8 cellular contexts compared by ENCODE assay signal in genomic region chr11:9601876-9602199, GRCh38. TPM values are rescaled to one million over a fixed set of nuclear protein-coding genes. Genes with fewer than 3 reads are reported as not detected.
A peak's percentile ranks its signal among the peaks of the same experiment; 100 is the strongest.
DNase-seq lines count a peak whose midpoint lies in the region; ATAC-seq and TF ChIP-seq lines count a peak whose summit lies in the region.
"Had no signal": no experiment of that assay in that cellular context is flagged by ENCODE, and none has a peak within 500 bp of the region (broad histone marks: within the 10 kb centered on the region; RNA-seq: fewer than 3 reads in every experiment).

No MANE protein-coding gene starts in this region.

- peaks cover 14% of the 10 kb centered on the region for H3K4me1 Mint-ChIP-seq in activated T-helper 17 cell treated with anti-CD3 and anti-CD28 coated beads, Interleukin-2, amount 50 U/mL, for 72 hours
- H3K4me1 Mint-ChIP-seq in neural progenitor cell, result peaks cover 11% of the 10 kb centered on the region

- DNase-seq in neural progenitor cell (ENCODE audit: low spot score) (no peak), sigmoid colon (no peak), NCI-H1930 (lab: John Stamatoyannopoulos, UW) (no peak), foreskin melanocyte (no peak)
- DNase-seq: NCI-H1105 had no signal

- peak overlapping the region; percentile 67 for H3K4me3 Mint-ChIP-seq in activated T-helper 17 cell treated with anti-CD3 and anti-CD28 coated beads, Interleukin-2, amount 50 U/mL, for 72 hours
- H3K4me3 Mint-ChIP-seq in neural progenitor cell, result no peak overlapping the region

- H3K79me2 ChIP-seq in neural progenitor cell (ENCODE audit: low read depth), result no peaks in the 10 kb centered on the region

- H3K4me2 ChIP-seq in neural progenitor cell, result no peak overlapping the region

- no peaks in the 10 kb centered on the region for H3F3A ChIP-seq in neural progenitor cell (ENCODE audit: low read depth)

- 56 to 73% methylated on average over 5 of the region's 5 CpGs for WGBS in sigmoid colon, 2 donors

- TF ChIP-seq POLR2A in GM18505 (IDR thresholded peaks at IDR 0.05; ENCODE audit: borderline replicate concordance, extremely low read depth, insufficient read depth, insufficient read length) (no peak), sigmoid colon (IDR thresholded peaks at IDR 0.05) (no peak)

- H3K4me3 ChIP-seq in neural progenitor cell (no peak overlapping the region), sigmoid colon (no peak overlapping the region)

- intact Hi-C loops in sigmoid colon (cut with DNase I), result no loop called here

- no peak overlapping the region for H3K27ac ChIP-seq in neural progenitor cell
- no peak overlapping the region for H3K27ac ChIP-seq in sigmoid colon

- H3K36me3 ChIP-seq in neural progenitor cell (no peaks in the 10 kb centered on the region), sigmoid colon (no peaks in the 10 kb centered on the region)

- ATAC-seq in GM18505 (IDR thresholded peaks at IDR 0.05; ENCODE audit: unreplicated experiment) (peak; percentile 30), HG02885 (IDR thresholded peaks at IDR 0.05; ENCODE audit: poor library complexity, unreplicated experiment) (peak; percentile 13)
- no peak for ATAC-seq in activated T-helper 17 cell treated with anti-CD3 and anti-CD28 coated beads, Interleukin-2, amount 50 U/mL, for 72 hours (replicated peaks)

- TF ChIP-seq EP300 in sigmoid colon (IDR thresholded peaks at IDR 0.05), result no peak

- no peaks in the 10 kb centered on the region for H3K27me3 Mint-ChIP-seq in activated T-helper 17 cell treated with anti-CD3 and anti-CD28 coated beads, Interleukin-2, amount 50 U/mL, for 72 hours
- peaks cover 3% of the 10 kb centered on the region for H3K27me3 Mint-ChIP-seq in neural progenitor cell (ENCODE audit: insufficient read depth, low read depth)

- no peak overlapping the region for H3K9ac ChIP-seq in neural progenitor cell

- peak overlapping the region; percentile 73 for H3K27ac Mint-ChIP-seq in activated T-helper 17 cell treated with anti-CD3 and anti-CD28 coated beads, Interleukin-2, amount 50 U/mL, for 72 hours
- H3K27ac Mint-ChIP-seq in neural progenitor cell, result peak overlapping the region; percentile 36

- no peaks in the 10 kb centered on the region for H3K9me3 Mint-ChIP-seq in activated T-helper 17 cell treated with anti-CD3 and anti-CD28 coated beads, Interleukin-2, amount 50 U/mL, for 72 hours
- no peaks in the 10 kb centered on the region for H3K9me3 Mint-ChIP-seq in neural progenitor cell

- H3K4me1 ChIP-seq in neural progenitor cell (no peaks in the 10 kb centered on the region), sigmoid colon (peaks cover 0 to 4% (median 0%) of the 10 kb centered on the region in 4 donors)

- H3K27me3 ChIP-seq in neural progenitor cell, result no peaks in the 10 kb centered on the region
- H3K27me3 ChIP-seq in sigmoid colon, result no peaks in the 10 kb centered on the region

- H4K20me1 ChIP-seq in neural progenitor cell (ENCODE audit: low read depth), result no peaks in the 10 kb centered on the region

- TF ChIP-seq CTCF in neural progenitor cell (IDR thresholded peaks at IDR 0.05) (no peak), sigmoid colon (IDR thresholded peaks at IDR 0.05) (no peak)

- no peaks in the 10 kb centered on the region for H3K9me3 ChIP-seq in neural progenitor cell (ENCODE audit: low read depth)
- no peaks in the 10 kb centered on the region for H3K9me3 ChIP-seq in sigmoid colon

- H2AFZ ChIP-seq in neural progenitor cell (replicated peaks), result no peak overlapping the region

- H3K36me3 Mint-ChIP-seq in activated T-helper 17 cell treated with anti-CD3 and anti-CD28 coated beads, Interleukin-2, amount 50 U/mL, for 72 hours (ENCODE audit: low read depth), result no peaks in the 10 kb centered on the region
- no peaks in the 10 kb centered on the region for H3K36me3 Mint-ChIP-seq in neural progenitor cell

RNA-seq across cellular contexts. Expression of gene WEE1, which starts 28.4 kb away (rescaled TPM):
- total RNA-seq in activated T-helper 17 cell treated with anti-CD3 and anti-CD28 coated beads, Interleukin-2, amount 50 U/mL, for 72 hours, result 10 to 100 TPM; 46.9 to 51.2 TPM
- 123 and 156 TPM in 2 replicates for total RNA-seq in neural progenitor cell (ENCODE audit: low replicate concordance)
- total RNA-seq in sigmoid colon, result 10 to 100 TPM; 32.4 to 38.8 (median 35.0) TPM
- 10 to 100 TPM in 2 of 3 donors, 1 to 10 TPM in 1; 8.4 to 11.1 (median 10.0) TPM for polyA plus RNA-seq in sigmoid colon
